10 cellular contexts compared by ENCODE assay signal in the genomic region with DNA sequence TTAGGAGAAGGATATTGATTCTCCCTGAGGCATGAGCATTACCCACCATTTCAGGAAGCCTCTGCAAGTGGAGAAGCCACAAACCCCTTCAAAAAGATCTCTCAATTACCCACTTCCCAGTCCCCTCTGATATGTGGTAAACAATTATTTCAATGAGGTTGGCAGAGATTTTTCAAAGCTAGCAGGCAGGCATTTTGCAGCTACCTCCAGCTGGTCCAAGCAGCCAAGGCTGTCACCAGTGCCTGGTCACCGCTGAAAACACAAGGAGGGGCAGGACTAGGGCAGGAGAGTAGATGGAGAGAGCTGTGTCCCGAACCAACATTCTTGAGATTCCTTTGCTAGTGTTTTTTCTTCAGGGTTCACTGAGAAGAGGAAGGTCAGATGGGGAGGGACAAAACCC. TPM values are rescaled to one million over a fixed set of nuclear protein-coding genes. Genes with fewer than 3 reads are reported as not detected.
DNase-seq lines count a peak whose midpoint lies in the region; ATAC-seq and TF ChIP-seq lines count a peak whose summit lies in the region.
"Had no signal": no experiment of that assay in that cellular context is flagged by ENCODE, and none has a peak within 500 bp of the region (broad histone marks: within the 10 kb centered on the region; RNA-seq: fewer than 3 reads in every experiment).

No MANE protein-coding gene starts in this region.

- H3K9me3 ChIP-seq in tibial artery: no peaks in the 10 kb centered on the region

- intact Hi-C loops in tibial artery (cut with DNase I; ENCODE audit: low total_unique reads): no loop called here

- H3K4me1 Mint-ChIP-seq in activated T-cell treated with anti-CD3 and anti-CD28 coated beads, Interleukin-2, amount 50 U/mL, for 72 hours (ENCODE audit: low read depth): peaks cover 16% of the 10 kb centered on the region

- H3K4me3 ChIP-seq in tibial artery: no peak overlapping the region

- H3K9me3 Mint-ChIP-seq in activated T-cell treated with anti-CD3 and anti-CD28 coated beads, Interleukin-2, amount 50 U/mL, for 72 hours: no peaks in the 10 kb centered on the region

- peak overlapping the region; percentile 63 for H3K27ac Mint-ChIP-seq in activated T-cell treated with anti-CD3 and anti-CD28 coated beads, Interleukin-2, amount 50 U/mL, for 72 hours

- no peak overlapping the region for H3K4me3 Mint-ChIP-seq in activated T-cell treated with anti-CD3 and anti-CD28 coated beads, Interleukin-2, amount 50 U/mL, for 72 hours

- H3K27me3 Mint-ChIP-seq in activated T-cell treated with anti-CD3 and anti-CD28 coated beads, Interleukin-2, amount 50 U/mL, for 72 hours (ENCODE audit: low read depth): no peaks in the 10 kb centered on the region

- DNase-seq in activated T-cell treated with anti-CD3 and anti-CD28 coated beads, Interleukin-2, amount 50 U/mL, for 72 hours: no peak
- DNase-seq in activated T-cell treated with anti-CD3 and anti-CD28 coated beads, Interleukin-2, amount 50 U/mL, for 48 hours: no peak
- DNase-seq in astrocyte of the hippocampus (ENCODE audit: low read depth, low spot score): peak; percentile 68
- peak; percentile 58 for DNase-seq in iPS DF 4.7 (ENCODE audit: extremely low read depth, low spot score)
- DNase-seq in tibial artery: no peak
- DNase-seq in NK-92 treated with Interleukin-12 subunit alpha and Interleukin-12 subunit beta, amount 100 ng/mL, for 24 hours (lab: John Stamatoyannopoulos, UW): no peak
- DNase-seq in anterior cingulate cortex (lab: John Stamatoyannopoulos, UW): no peak
- DNase-seq: activated CD4-positive, CD25-positive, alpha-beta regulatory T cell; NCI-H187 had no signal

- peaks cover 0 to 5% of the 10 kb centered on the region in 2 donors for H3K36me3 Mint-ChIP-seq in activated T-cell treated with anti-CD3 and anti-CD28 coated beads, Interleukin-2, amount 50 U/mL, for 72 hours (ENCODE audit: insufficient read depth in 2 of 2)

- no peaks in the 10 kb centered on the region for H3K27me3 ChIP-seq in tibial artery

- peaks cover 0 to 32% (median 21%) of the 10 kb centered on the region in 4 donors for H3K4me1 ChIP-seq in tibial artery

- no peaks in the 10 kb centered on the region for H3K36me3 ChIP-seq in tibial artery

- H3K27ac ChIP-seq in tibial artery: peak overlapping the region; percentile 48 to 53

- TF ChIP-seq CTCF in tibial artery (IDR thresholded peaks at IDR 0.05): no peak

- ATAC-seq in activated T-cell treated with anti-CD3 and anti-CD28 coated beads, Interleukin-2, amount 50 U/mL, for 72 hours (replicated peaks in 1 of 2): no peak
- ATAC-seq in HG03565 (IDR thresholded peaks at IDR 0.05; ENCODE audit: unreplicated experiment): no peak

RNA-seq across cellular contexts. Expression of a gene that starts 22.5 kb away (rescaled TPM):
- total RNA-seq in activated T-cell treated with anti-CD3 and anti-CD28 coated beads, Interleukin-2, amount 50 U/mL, for 72 hours: 10 to 100 TPM; 37.2 to 45.0 TPM

Comparison
In these comparisons a context has a peak if more than half of its experiments do, and no peak if none do; other contexts are left out.
1. DNase-seq: peak in astrocyte of the hippocampus (single experiment) and iPS DF 4.7 (single experiment); none in activated T-cell treated with anti-CD3 and anti-CD28 coated beads, Interleukin-2, amount 50 U/mL, for 72 hours (0 of 2), activated T-cell treated with anti-CD3 and anti-CD28 coated beads, Interleukin-2, amount 50 U/mL, for 48 hours (0 of 2), tibial artery (0 of 2), NK-92 treated with Interleukin-12 subunit alpha and Interleukin-12 subunit beta, amount 100 ng/mL, for 24 hours (single experiment) and anterior cingulate cortex (0 of 58).